Comparison of ENCODE assay signal across 10 cellular contexts in the genomic region with DNA sequence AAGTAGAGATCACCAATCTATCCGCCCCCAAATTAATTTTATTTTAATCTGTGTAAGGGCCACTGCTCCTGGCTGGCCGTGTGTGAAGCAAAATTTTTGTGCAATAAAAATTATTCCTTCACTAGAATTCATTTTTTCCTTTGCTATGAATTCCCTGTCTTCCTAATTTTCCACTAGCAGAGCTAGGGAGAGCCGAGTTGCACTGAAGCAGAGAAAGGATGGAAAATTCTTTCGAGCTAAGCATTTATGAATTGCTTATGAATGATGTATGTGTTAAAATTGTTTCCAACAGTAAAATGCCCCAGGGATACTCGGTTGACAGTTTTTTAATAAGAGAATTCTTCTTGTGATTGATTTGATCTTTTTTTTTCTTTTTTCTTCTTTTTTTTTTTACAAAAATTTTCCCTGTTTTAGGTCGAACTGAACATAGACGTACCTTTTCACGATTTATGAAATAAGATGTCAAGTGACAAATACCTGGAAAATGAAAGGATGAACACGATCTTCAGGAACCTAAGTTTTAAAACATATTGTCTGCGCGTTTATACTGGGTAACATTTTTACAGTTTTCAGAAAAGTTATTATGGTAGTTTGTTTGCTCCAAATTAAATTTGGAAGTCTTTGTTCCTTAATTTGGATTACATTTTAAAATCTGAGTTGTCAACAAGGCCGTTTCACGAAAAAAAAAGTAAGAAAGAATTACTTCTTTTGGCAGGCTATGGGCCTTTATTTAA.
A peak's percentile ranks its signal among the peaks of the same experiment; 100 is the strongest.
DNase-seq lines count a peak whose midpoint lies in the region; ATAC-seq and TF ChIP-seq lines count a peak whose summit lies in the region.
"Had no signal": no experiment of that assay in that cellular context is flagged by ENCODE, and none has a peak within 500 bp of the region (broad histone marks: within the 10 kb centered on the region; RNA-seq: fewer than 3 reads in every experiment).

No MANE protein-coding gene starts in this region.

- peaks cover 82% of the 10 kb centered on the region for H3K27me3 Mint-ChIP-seq in activated T-cell treated with anti-CD3 and anti-CD28 coated beads, Interleukin-2, amount 50 U/mL, for 4 hours (ENCODE audit: low read depth)

- H3K79me2 ChIP-seq in OCI-LY1 (ENCODE audit: insufficient read depth, low read length) = no peaks in the 10 kb centered on the region

- H3K4me1 Mint-ChIP-seq in activated T-cell treated with anti-CD3 and anti-CD28 coated beads, Interleukin-2, amount 50 U/mL, for 4 hours (ENCODE audit: low read depth) = peaks cover 16% of the 10 kb centered on the region
- peaks cover 15% of the 10 kb centered on the region for H3K4me1 Mint-ChIP-seq in stimulated activated effector memory CD8-positive, alpha-beta T cell treated with anti-CD3 and anti-CD28 coated beads, Interleukin-12 subunit alpha, Interleukin-12 subunit beta, amount 100 ng/mL, for 72 hours

- H3K27me3 ChIP-seq in OCI-LY1 (ENCODE audit: insufficient read depth, low read length) (no peaks in the 10 kb centered on the region), duodenal mucosa (ENCODE audit: control insufficient read depth in 1 of 2, insufficient read depth in 2 of 2, low read length in 2 of 2) (peaks cover 66 to 92% of the 10 kb centered on the region in 2 donors)

- H3K4me3 ChIP-seq in OCI-LY1 (ENCODE audit: low read depth, low read length, poor library complexity, severe bottlenecking) (peak overlapping the region; percentile 61), duodenal mucosa (ENCODE audit: low read depth in 1 of 2, low read length in 2 of 2) (peak overlapping the region; percentile 17 to 48)
- H3K4me3 ChIP-seq: thyroid gland had no signal

- no peak overlapping the region for H3K9ac ChIP-seq in OCI-LY1 (ENCODE audit: low read length)
- H3K9ac ChIP-seq in duodenal mucosa (ENCODE audit: low read depth in 1 of 2, low read length in 2 of 2) = no peak overlapping the region

- H4K20me1 ChIP-seq in OCI-LY1 (ENCODE audit: insufficient read depth, low read length) = no peaks in the 10 kb centered on the region

- H3K9me3 Mint-ChIP-seq in activated T-cell treated with anti-CD3 and anti-CD28 coated beads, Interleukin-2, amount 50 U/mL, for 4 hours = peaks cover 14% of the 10 kb centered on the region
- peaks cover 10% of the 10 kb centered on the region for H3K9me3 Mint-ChIP-seq in stimulated activated effector memory CD8-positive, alpha-beta T cell treated with anti-CD3 and anti-CD28 coated beads, Interleukin-12 subunit alpha, Interleukin-12 subunit beta, amount 100 ng/mL, for 72 hours

- no peaks in the 10 kb centered on the region for H3K36me3 Mint-ChIP-seq in activated T-cell treated with anti-CD3 and anti-CD28 coated beads, Interleukin-2, amount 50 U/mL, for 4 hours (ENCODE audit: insufficient read depth)
- peaks cover 31% of the 10 kb centered on the region for H3K36me3 Mint-ChIP-seq in stimulated activated effector memory CD8-positive, alpha-beta T cell treated with anti-CD3 and anti-CD28 coated beads, Interleukin-12 subunit alpha, Interleukin-12 subunit beta, amount 100 ng/mL, for 72 hours

- H3K4me3 Mint-ChIP-seq in activated T-cell treated with anti-CD3 and anti-CD28 coated beads, Interleukin-2, amount 50 U/mL, for 4 hours = peak overlapping the region; percentile 45
- peak overlapping the region; percentile 66 for H3K4me3 Mint-ChIP-seq in stimulated activated effector memory CD8-positive, alpha-beta T cell treated with anti-CD3 and anti-CD28 coated beads, Interleukin-12 subunit alpha, Interleukin-12 subunit beta, amount 100 ng/mL, for 72 hours

- 0 out of 2 replicates have a peak, but pooled peaks cover 7% of the 10 kb centered on the region for H3F3A ChIP-seq in OCI-LY1 (ENCODE audit: insufficient read depth, low read length)

- H3K4me1 ChIP-seq in OCI-LY1 (ENCODE audit: insufficient read depth, low read length, severe bottlenecking) (peaks cover 15% of the 10 kb centered on the region), duodenal mucosa (ENCODE audit: control insufficient read depth in 1 of 2, insufficient read depth in 2 of 2, low read length in 2 of 2) (peaks cover 5 to 6% of the 10 kb centered on the region in 2 donors)
- H3K4me1 ChIP-seq: thyroid gland had no signal

- no peak for ATAC-seq in activated T-cell treated with anti-CD3 and anti-CD28 coated beads, Interleukin-2, amount 50 U/mL, for 4 hours
- no peak for ATAC-seq in stimulated activated effector memory CD8-positive, alpha-beta T cell treated with anti-CD3 and anti-CD28 coated beads, Interleukin-12 subunit alpha, Interleukin-12 subunit beta, amount 100 ng/mL, for 72 hours
- ATAC-seq in HG02938 (IDR thresholded peaks at IDR 0.05; ENCODE audit: unreplicated experiment) (no peak), GM21526 (IDR thresholded peaks at IDR 0.05; ENCODE audit: low FRiP score, unreplicated experiment) (no peak)

- H3K36me3 ChIP-seq in OCI-LY1 (ENCODE audit: insufficient read depth, low read length) (no peaks in the 10 kb centered on the region), duodenal mucosa (ENCODE audit: control insufficient read depth in 1 of 2, insufficient read depth in 2 of 2, low read length in 2 of 2) (no peaks in the 10 kb centered on the region)
- H3K36me3 ChIP-seq: thyroid gland had no signal

- no peak for TF ChIP-seq CTCF in OCI-LY1 (IDR thresholded peaks at IDR 0.05; ENCODE audit: low read length)

- H3K27ac ChIP-seq in OCI-LY1 (ENCODE audit: low read depth, low read length, poor library complexity, severe bottlenecking) (peak overlapping the region; percentile 37), duodenal mucosa (ENCODE audit: low read depth, low read length) (no peak overlapping the region)
- H3K27ac ChIP-seq: thyroid gland had no signal

- H3K4me2 ChIP-seq in OCI-LY1 (ENCODE audit: low read length) = peak overlapping the region; percentile 53

- no peak for DNase-seq in activated T-cell treated with anti-CD3 and anti-CD28 coated beads, Interleukin-2, amount 50 U/mL, for 4 hours
- no peak for DNase-seq in activated T-cell treated with anti-CD3 and anti-CD28 coated beads, Interleukin-2, amount 50 U/mL, for 1 hour
- no peak for DNase-seq in stimulated activated effector memory CD8-positive, alpha-beta T cell treated with anti-CD3 and anti-CD28 coated beads, Interleukin-12 subunit alpha, Interleukin-12 subunit beta, amount 100 ng/mL, for 72 hours (ENCODE audit: low spot score in 2 of 2)
- no peak for DNase-seq in germinal center (ENCODE audit: low spot score)
- DNase-seq: cortex of kidney had no signal

- no peak overlapping the region for H2AFZ ChIP-seq in OCI-LY1 (ENCODE audit: low read length)

- H3K27ac Mint-ChIP-seq in stimulated activated effector memory CD8-positive, alpha-beta T cell treated with anti-CD3 and anti-CD28 coated beads, Interleukin-12 subunit alpha, Interleukin-12 subunit beta, amount 100 ng/mL, for 72 hours = no peak overlapping the region

- no peaks in the 10 kb centered on the region for H3K9me2 ChIP-seq in OCI-LY1 (ENCODE audit: low read depth, low read length)

- H3K9me3 ChIP-seq in OCI-LY1 (ENCODE audit: low read length) (peaks cover 3% of the 10 kb centered on the region; the same call in 1 of the 2 replicates), duodenal mucosa (ENCODE audit: control insufficient read depth in 1 of 2, low read length in 2 of 2) (peaks cover 0 to 2% of the 10 kb centered on the region in 2 donors)
- H3K9me3 ChIP-seq: thyroid gland had no signal
